Comparison of ENCODE assay signal across 30 cellular contexts in genomic region chr7:154571772-154572171, GRCh38.
"Had no signal": no experiment of that assay in that cellular context is flagged by ENCODE, and none has a peak within 500 bp of the region (broad histone marks: within the 10 kb centered on the region; RNA-seq: fewer than 3 reads in every experiment).

No MANE protein-coding gene starts in this region.

- H2AFZ ChIP-seq: parathyroid adenoma had no signal

- DNase-seq: naive thymus-derived CD8-positive, alpha-beta T cell; nephron progenitor cell; nucleus accumbens; ovary; posterior cingulate gyrus; psoas muscle; right cardiac atrium; right lobe of liver; sigmoid colon; small intestine; stimulated activated CD4-positive, alpha-beta T cell treated with anti-CD3 and anti-CD28 coated beads, Interleukin-15, amount 100 ng/mL, for 24 hours; stimulated activated CD4-positive, alpha-beta T cell treated with anti-CD3 and anti-CD28 coated beads, Interleukin-2, amount 100 ng/mL, for 24 hours; stimulated activated CD4-positive, alpha-beta T cell treated with anti-CD3 and anti-CD28 coated beads, Interleukin-2, amount 100 ng/mL, for 48 hours; stimulated activated CD4-positive, alpha-beta T cell treated with anti-CD3 and anti-CD28 coated beads, Interleukin-4, amount 100 ng/mL, for 24 hours; stimulated activated naive B cell treated with anti-CD40 and anti-IgM and Interleukin-4, amounts not matched to agents 10 μg/mL and 1 μg/mL and 100 μg/mL, for 72 hours; stimulated activated naive CD4-positive, alpha-beta T cell treated with Interleukin-2 at 50 U/mL for 16 hours; stomach; thyroid gland; trophoblast cell; upper lobe of left lung had no signal

- H3K27ac Mint-ChIP-seq: naive thymus-derived CD8-positive, alpha-beta T cell; natural killer cell treated with Interleukin-12 subunit alpha and Interleukin-12 subunit beta and Interleukin-15 and Interleukin-18, amount 100 ng/mL, for 72 hours; nephron progenitor cell; progenitor cell of endocrine pancreas; stimulated activated effector memory CD8-positive, alpha-beta T cell treated with anti-CD3 and anti-CD28 coated beads, Interleukin-12 subunit alpha, Interleukin-12 subunit beta, amount 100 ng/mL, for 72 hours; stimulated activated naive B cell treated with anti-CD40 and anti-IgM and Interleukin-4, amounts not matched to agents 10 μg/mL and 1 μg/mL and 100 μg/mL, for 72 hours; stimulated activated naive CD8-positive, alpha-beta T cell treated with anti-CD3 and anti-CD28 coated beads, Interleukin-15, Interleukin-2, amounts not matched to agents 100 ng/mL and 50 ng/mL, for 24 hours had no signal

- H3K9me3 ChIP-seq: ovary, psoas muscle, right lobe of liver, sigmoid colon, stomach, thoracic aorta, thyroid gland, tibial nerve, upper lobe of left lung, vagina had no signal

- H3K36me3 Mint-ChIP-seq: naive thymus-derived CD8-positive, alpha-beta T cell; natural killer cell treated with Interleukin-12 subunit alpha and Interleukin-12 subunit beta and Interleukin-15 and Interleukin-18, amount 100 ng/mL, for 72 hours; stimulated activated naive B cell treated with anti-CD40 and anti-IgM and Interleukin-4, amounts not matched to agents 10 μg/mL and 1 μg/mL and 100 μg/mL, for 72 hours had no signal

- H3K27me3 Mint-ChIP-seq: natural killer cell treated with Interleukin-12 subunit alpha and Interleukin-12 subunit beta and Interleukin-15 and Interleukin-18, amount 100 ng/mL, for 72 hours; progenitor cell of endocrine pancreas; stimulated activated naive B cell treated with anti-CD40 and anti-IgM and Interleukin-4, amounts not matched to agents 10 μg/mL and 1 μg/mL and 100 μg/mL, for 72 hours; stimulated activated naive CD8-positive, alpha-beta T cell treated with anti-CD3 and anti-CD28 coated beads, Interleukin-15, Interleukin-2, amounts not matched to agents 100 ng/mL and 50 ng/mL, for 24 hours had no signal

- H3K4me1 Mint-ChIP-seq: naive thymus-derived CD8-positive, alpha-beta T cell; nephron progenitor cell; neural crest cell; stimulated activated effector memory CD8-positive, alpha-beta T cell treated with anti-CD3 and anti-CD28 coated beads, Interleukin-12 subunit alpha, Interleukin-12 subunit beta, amount 100 ng/mL, for 72 hours; stimulated activated naive B cell treated with anti-CD40 and anti-IgM and Interleukin-4, amounts not matched to agents 10 μg/mL and 1 μg/mL and 100 μg/mL, for 72 hours had no signal

- H3K9me3 Mint-ChIP-seq: stimulated activated naive B cell treated with anti-CD40 and anti-IgM and Interleukin-4, amounts not matched to agents 10 μg/mL and 1 μg/mL and 100 μg/mL, for 72 hours had no signal

- ATAC-seq: naive thymus-derived CD8-positive, alpha-beta T cell; natural killer cell treated with Interleukin-12 subunit alpha and Interleukin-12 subunit beta and Interleukin-15 and Interleukin-18, amount 100 ng/mL, for 72 hours; psoas muscle; right cardiac atrium; right lobe of liver; stimulated activated effector memory CD8-positive, alpha-beta T cell treated with anti-CD3 and anti-CD28 coated beads, Interleukin-12 subunit alpha, Interleukin-12 subunit beta, amount 100 ng/mL, for 72 hours; stimulated activated naive B cell treated with anti-CD40 and anti-IgM and Interleukin-4, amounts not matched to agents 10 μg/mL and 1 μg/mL and 100 μg/mL, for 72 hours had no signal

- H3K36me3 ChIP-seq: neutrophil, ovary, right lobe of liver, sigmoid colon, stomach, thoracic aorta, thyroid gland, tibial nerve, upper lobe of left lung, vagina had no signal

- H3K27me3 ChIP-seq: neutrophil, ovary, right lobe of liver, sigmoid colon, stomach, thyroid gland, tibial nerve, upper lobe of left lung, vagina had no signal

- H3K27ac ChIP-seq: neutrophil, ovary, parathyroid adenoma, psoas muscle, right lobe of liver, sigmoid colon, stomach, thoracic aorta, thyroid gland, tibial nerve, upper lobe of left lung, vagina had no signal

- H3K4me1 ChIP-seq: psoas muscle, right lobe of liver, sigmoid colon, stomach, thyroid gland, tibial nerve, upper lobe of left lung, vagina had no signal

- H3K4me3 ChIP-seq: ovary, psoas muscle, right lobe of liver, sigmoid colon, stomach, thoracic aorta, thyroid gland, tibial nerve, upper lobe of left lung, vagina had no signal

- H3K79me2 ChIP-seq: parathyroid adenoma had no signal

- H3K4me3 Mint-ChIP-seq: naive thymus-derived CD8-positive, alpha-beta T cell; natural killer cell treated with Interleukin-12 subunit alpha and Interleukin-12 subunit beta and Interleukin-15 and Interleukin-18, amount 100 ng/mL, for 72 hours; nephron progenitor cell; neural crest cell; stimulated activated effector memory CD8-positive, alpha-beta T cell treated with anti-CD3 and anti-CD28 coated beads, Interleukin-12 subunit alpha, Interleukin-12 subunit beta, amount 100 ng/mL, for 72 hours; stimulated activated naive B cell treated with anti-CD40 and anti-IgM and Interleukin-4, amounts not matched to agents 10 μg/mL and 1 μg/mL and 100 μg/mL, for 72 hours; stimulated activated naive CD8-positive, alpha-beta T cell treated with anti-CD3 and anti-CD28 coated beads, Interleukin-15, Interleukin-2, amounts not matched to agents 100 ng/mL and 50 ng/mL, for 24 hours had no signal
